ENCODE assay signal across 8 cellular contexts in genomic region chr1:100188617-100189016, GRCh38. TPM values are rescaled to one million over a fixed set of nuclear protein-coding genes. Genes with fewer than 3 reads are reported as not detected.
DNase-seq lines count a peak whose midpoint lies in the region; ATAC-seq and TF ChIP-seq lines count a peak whose summit lies in the region.

No MANE protein-coding gene starts in this region.

- no peaks in the 10 kb centered on the region for H3K9me2 ChIP-seq in OCI-LY7 (ENCODE audit: insufficient read depth, low read length)

- peaks cover 20% of the 10 kb centered on the region for H3K4me1 ChIP-seq in osteoblast (ENCODE audit: insufficient read depth, low read length)
- peaks cover 4% of the 10 kb centered on the region for H3K4me1 ChIP-seq in smooth muscle cell (ENCODE audit: low read depth)
- H3K4me1 ChIP-seq in OCI-LY7 (ENCODE audit: insufficient read depth, low read length, poor library complexity, severe bottlenecking), result peaks cover 11% of the 10 kb centered on the region

- H3K27me3 ChIP-seq in brain microvascular endothelial cell (replicated peaks) (no peaks in the 10 kb centered on the region), osteoblast (ENCODE audit: insufficient read depth, low read length) (no peaks in the 10 kb centered on the region), smooth muscle cell (ENCODE audit: low read depth) (no peaks in the 10 kb centered on the region)

- H3F3A ChIP-seq in smooth muscle cell (ENCODE audit: low read depth), result no peaks in the 10 kb centered on the region

- in situ Hi-C loops in brain microvascular endothelial cell (cut with HindIII; ENCODE audit: low pct_ligation_motif_present, low sequenced_read_pairs), result no loop called here

- H3K79me2 ChIP-seq in osteoblast (ENCODE audit: insufficient read depth, low read length) (no peaks in the 10 kb centered on the region), smooth muscle cell (ENCODE audit: low read depth) (no peaks in the 10 kb centered on the region), OCI-LY7 (ENCODE audit: insufficient read depth, low read depth, low read length) (no peaks in the 10 kb centered on the region)

- CTCF ChIA-PET in OCI-LY7 (lab: Charles Lee; ENCODE audit: unreplicated experiment), result no interaction called here

- H3K27ac ChIP-seq in brain microvascular endothelial cell, result no peak overlapping the region
- peak overlapping the region; percentile 8 for H3K27ac ChIP-seq in osteoblast (ENCODE audit: low read depth, low read length)
- H3K27ac ChIP-seq in smooth muscle cell (ENCODE audit: low read depth), result no peak overlapping the region
- no peak overlapping the region for H3K27ac ChIP-seq in OCI-LY7 (ENCODE audit: low read depth, low read length, poor library complexity, severe bottlenecking)

- POLR2A ChIA-PET in OCI-LY7 (lab: Charles Lee), result interaction anchor here (0.7 kb wide), 1 partner anchor 28 kb away, joined by 3 read pairs; no protein-coding TSS in a partner anchor

- 81% methylated on average over 3 of the region's 3 CpGs for WGBS in smooth muscle cell (ENCODE audit: low lambda C conversion rate)

- H3K4me3 ChIP-seq in brain microvascular endothelial cell (ENCODE audit: low read depth, low read length), result no peak overlapping the region
- H3K4me3 ChIP-seq in osteoblast (ENCODE audit: insufficient read depth, low read length), result no peak overlapping the region
- no peak overlapping the region for H3K4me3 ChIP-seq in smooth muscle cell
- no peak overlapping the region for H3K4me3 ChIP-seq in OCI-LY7 (ENCODE audit: low read depth, low read length, poor library complexity, severe bottlenecking)

- no peak overlapping the region for H3K9ac ChIP-seq in smooth muscle cell (ENCODE audit: low read depth)

- peak overlapping the region; percentile 34 for H3K4me2 ChIP-seq in osteoblast (ENCODE audit: insufficient read depth, low read length)
- no peak overlapping the region for H3K4me2 ChIP-seq in smooth muscle cell
- H3K4me2 ChIP-seq in OCI-LY7 (ENCODE audit: low read length), result no peak overlapping the region

- H2AFZ ChIP-seq in osteoblast (ENCODE audit: low read length), result no peak overlapping the region
- H2AFZ ChIP-seq in smooth muscle cell (ENCODE audit: low read depth), result no peak overlapping the region
- H2AFZ ChIP-seq in OCI-LY7 (ENCODE audit: low read length), result no peak overlapping the region

- H4K20me1 ChIP-seq in osteoblast (ENCODE audit: insufficient read depth, low read length) (peaks cover 5% of the 10 kb centered on the region), smooth muscle cell (ENCODE audit: low read depth) (no peaks in the 10 kb centered on the region), OCI-LY7 (ENCODE audit: insufficient read depth, low read length) (no peaks in the 10 kb centered on the region)

- H3K36me3 ChIP-seq in brain microvascular endothelial cell (replicated peaks), result no peaks in the 10 kb centered on the region
- no peaks in the 10 kb centered on the region for H3K36me3 ChIP-seq in osteoblast (ENCODE audit: insufficient read depth, low read length)
- H3K36me3 ChIP-seq in smooth muscle cell (ENCODE audit: low read depth), result no peaks in the 10 kb centered on the region
- no peaks in the 10 kb centered on the region for H3K36me3 ChIP-seq in OCI-LY7 (ENCODE audit: insufficient read depth, low read length)

- intact Hi-C loops in OCI-LY7 (cut with micrococcal nuclease; ENCODE audit: unreplicated experiment), result no loop called here

- peak; percentile 40 for ATAC-seq in GM18519 (IDR thresholded peaks at IDR 0.05; ENCODE audit: low FRiP score, unreplicated experiment)

- no TSS peak for BruUV-seq in OCI-LY7 (replicated peaks; lab: Mats Ljungman, UMichigan)

- TF ChIP-seq CTCF in brain microvascular endothelial cell (IDR thresholded peaks at IDR 0.05; ENCODE audit: low read depth, low read length, missing control alignments) (no peak), osteoblast (IDR thresholded peaks at IDR 0.05; ENCODE audit: extremely low read depth, low read depth, low read length) (no peak), smooth muscle cell (IDR thresholded peaks at IDR 0.05; ENCODE audit: borderline replicate concordance, insufficient read depth, poor library complexity, severe bottlenecking) (no peak), OCI-LY7 (conservative IDR thresholded peaks at IDR 0.05; ENCODE audit: low read length) (no peak)

- H3K9me3 ChIP-seq in osteoblast (ENCODE audit: low read depth, low read length) (no peaks in the 10 kb centered on the region), smooth muscle cell (replicated peaks; ENCODE audit: low read depth) (no peaks in the 10 kb centered on the region), OCI-LY7 (ENCODE audit: low read length) (no peaks in the 10 kb centered on the region)

- DNase-seq in NCI-H1048 (lab: John Stamatoyannopoulos, UW) (peak; percentile 38), brain microvascular endothelial cell (peak; percentile 50), osteoblast (ENCODE audit: insufficient read length, low spot score, missing footprints) (peak; percentile 71), smooth muscle cell (lab: John Stamatoyannopoulos, UW; ENCODE audit: unreplicated experiment) (no peak), DMS53 treated with DMSO at 0.1 percent for 48 hours (lab: John Stamatoyannopoulos, UW; ENCODE audit: unreplicated experiment) (no peak), OCI-LY7 (ENCODE audit: low spot score) (no peak)
- no peak for DNase-seq in stimulated activated CD4-positive, alpha-beta T cell treated with anti-CD3 and anti-CD28 coated beads, Interleukin-1b, Interleukin-23, amount 100 ng/mL, for 48 hours

RNA-seq across cellular contexts. Expression of gene LRRC39, which starts 10.6 kb away (rescaled TPM):
- total RNA-seq in osteoblast (0.36 and 1.2 TPM in 2 replicates), smooth muscle cell (0.09 and 0.13 TPM in 2 replicates), OCI-LY7 (2022) (0.96 and 1.8 TPM in 2 replicates)
- polyA plus RNA-seq in smooth muscle cell, result 0.34 TPM in 1 of 2 replicates, not detected in the other
- 0.51 and 1.5 TPM in 2 replicates for total RNA-seq in OCI-LY7 (2014; rRNA removed; shearing (Covaris generic))

RNA-seq across cellular contexts. Expression of gene TRMT13, which starts 55.7 kb away (rescaled TPM):
- total RNA-seq in osteoblast, result 9.7 and 10.9 TPM in 2 replicates
- total RNA-seq in smooth muscle cell, result 15.7 and 18.5 TPM in 2 replicates
- 6.2 and 10.0 TPM in 2 replicates for polyA plus RNA-seq in smooth muscle cell
- 14.5 and 24.2 TPM in 2 replicates for total RNA-seq in OCI-LY7 (2014; rRNA removed; shearing (Covaris generic))
- total RNA-seq in OCI-LY7 (2022), result 28.7 TPM in 2 replicates

RNA-seq across cellular contexts. Expression of gene SASS6, which starts 55.9 kb away (rescaled TPM):
- total RNA-seq in osteoblast, result 2.1 and 2.5 TPM in 2 replicates
- total RNA-seq in smooth muscle cell, result 6.0 and 6.1 TPM in 2 replicates
- 1.4 and 1.9 TPM in 2 replicates for polyA plus RNA-seq in smooth muscle cell
- 12.1 and 12.6 TPM in 2 replicates for total RNA-seq in OCI-LY7 (2014; rRNA removed; shearing (Covaris generic))
- total RNA-seq in OCI-LY7 (2022), result 18.7 and 21.2 TPM in 2 replicates

Comparison
In these comparisons a context has a peak if more than half of its experiments do, and no peak if none do; other contexts are left out.
1. DNase-seq: peak in NCI-H1048 (single experiment), brain microvascular endothelial cell (single experiment) and osteoblast (single experiment); none in smooth muscle cell (single experiment), DMS53 treated with DMSO at 0.1 percent for 48 hours (single experiment), stimulated activated CD4-positive, alpha-beta T cell treated with anti-CD3 and anti-CD28 coated beads, Interleukin-1b, Interleukin-23, amount 100 ng/mL, for 48 hours (single experiment) and OCI-LY7 (single experiment).